ENCODE assay signal across 13 cellular contexts in genomic region chr2:134446431-134447091, GRCh38.
DNase-seq lines count a peak whose midpoint lies in the region; ATAC-seq and TF ChIP-seq lines count a peak whose summit lies in the region.
"Had no signal": no experiment of that assay in that cellular context is flagged by ENCODE, and none has a peak within 500 bp of the region (broad histone marks: within the 10 kb centered on the region; RNA-seq: fewer than 3 reads in every experiment).

No MANE protein-coding gene starts in this region.

- TF ChIP-seq POLR2A in heart left ventricle (IDR thresholded peaks at IDR 0.05): no peak

- DNase-seq in right cardiac atrium (no peak), heart left ventricle (no peak), SJCRH30 (peak; percentile 50 to 66), foreskin fibroblast (peak; percentile 59 to 78), NCI-H510A treated with DMSO at 0.1 percent for 48 hours (lab: John Stamatoyannopoulos, UW) (no peak), NCI-H526 (lab: John Stamatoyannopoulos, UW) (no peak)
- no peak for DNase-seq in stimulated activated naive B cell treated with anti-CD40 and anti-IgM and Interleukin-4, amounts not matched to agents 10 μg/mL and 1 μg/mL and 100 μg/mL, for 72 hours
- DNase-seq: activated CD4-positive, CD25-positive, alpha-beta regulatory T cell; NCI-H1105; RPMI8226; trophoblast cell had no signal

- no peak for ATAC-seq in right cardiac atrium
- ATAC-seq in heart left ventricle: no peak
- no peak for ATAC-seq in stimulated activated naive B cell treated with anti-CD40 and anti-IgM and Interleukin-4, amounts not matched to agents 10 μg/mL and 1 μg/mL and 100 μg/mL, for 72 hours (replicated peaks)
- no peak for ATAC-seq in HG03469 (IDR thresholded peaks at IDR 0.05; ENCODE audit: unreplicated experiment)

- H3K9me3 ChIP-seq in right cardiac atrium (ENCODE audit: control insufficient read depth, low read length) (no peaks in the 10 kb centered on the region), heart left ventricle (no peaks in the 10 kb centered on the region), SJCRH30 (replicated peaks) (no peaks in the 10 kb centered on the region)

- H3K4me1 Mint-ChIP-seq in stimulated activated naive B cell treated with anti-CD40 and anti-IgM and Interleukin-4, amounts not matched to agents 10 μg/mL and 1 μg/mL and 100 μg/mL, for 72 hours: peaks cover 5% of the 10 kb centered on the region in 2 donors

- H3K27me3 ChIP-seq in right cardiac atrium (ENCODE audit: control insufficient read depth, insufficient read depth): no peaks in the 10 kb centered on the region
- H3K27me3 ChIP-seq in heart left ventricle: no peaks in the 10 kb centered on the region
- no peaks in the 10 kb centered on the region for H3K27me3 ChIP-seq in SJCRH30

- 69% methylated on average over 9 of the region's 9 CpGs for WGBS in right cardiac atrium
- WGBS in heart left ventricle, 4 donors: 75 to 83% (median 81%) methylated on average over 8 to 9 of the region's 9 CpGs

- H3K27ac ChIP-seq in right cardiac atrium (ENCODE audit: low read length) (peak overlapping the region; percentile 12), heart left ventricle (peak overlapping the region in 1 of 12 donors; percentile 9), SJCRH30 (peak overlapping the region; percentile 8)

- peak overlapping the region; percentile 39 for H3K27ac Mint-ChIP-seq in stimulated activated naive B cell treated with anti-CD40 and anti-IgM and Interleukin-4, amounts not matched to agents 10 μg/mL and 1 μg/mL and 100 μg/mL, for 72 hours
- H3K27ac Mint-ChIP-seq: activated T-helper 2 cell treated with anti-CD3 and anti-CD28 coated beads, Interferon-gamma antibody, Interleukin-2, Interleukin-4, amounts not matched to agents 10 μg/mL and 5 μg/mL and 100 μg/mL, durations not matched to agents 14 hours and 24 hours and 36 hours had no signal

- TF ChIP-seq CTCF in heart left ventricle (IDR thresholded peaks at IDR 0.05): no peak
- no peak for TF ChIP-seq CTCF in foreskin fibroblast (IDR thresholded peaks at IDR 0.05; ENCODE audit: low read depth, low read length)

- intact Hi-C loops in right cardiac atrium (cut with DNase I): loop anchor here in 1 of 4 donors (10.0 kb wide), 1 partner anchor 72 kb away; no protein-coding TSS in a partner anchor
- intact Hi-C loops in heart left ventricle (cut with DNase I): loop anchor here in 4 of 10 donors (5.0 to 10.0 kb wide), 4 partner anchors 69 to 562 kb away; no protein-coding TSS in a partner anchor

- H3K36me3 Mint-ChIP-seq in stimulated activated naive B cell treated with anti-CD40 and anti-IgM and Interleukin-4, amounts not matched to agents 10 μg/mL and 1 μg/mL and 100 μg/mL, for 72 hours: peaks cover 9 to 44% of the 10 kb centered on the region in 2 donors

- no peak overlapping the region for H3K4me3 Mint-ChIP-seq in stimulated activated naive B cell treated with anti-CD40 and anti-IgM and Interleukin-4, amounts not matched to agents 10 μg/mL and 1 μg/mL and 100 μg/mL, for 72 hours

- H3K36me3 ChIP-seq in heart left ventricle (peaks cover 0 to 58% (median 34%) of the 10 kb centered on the region in 9 donors), SJCRH30 (peaks cover 13% of the 10 kb centered on the region; the same call in 1 of the 2 replicates)

- no peaks in the 10 kb centered on the region for H3K27me3 Mint-ChIP-seq in stimulated activated naive B cell treated with anti-CD40 and anti-IgM and Interleukin-4, amounts not matched to agents 10 μg/mL and 1 μg/mL and 100 μg/mL, for 72 hours

- H3K4me3 ChIP-seq in right cardiac atrium (ENCODE audit: low read length): no peak overlapping the region
- no peak overlapping the region for H3K4me3 ChIP-seq in heart left ventricle
- H3K4me3 ChIP-seq in SJCRH30: no peak overlapping the region
- H3K4me3 ChIP-seq in foreskin fibroblast (ENCODE audit: low read depth in 1 of 2, low read length in 2 of 2): no peak overlapping the region

- H3K4me1 ChIP-seq in right cardiac atrium (ENCODE audit: control insufficient read depth, insufficient read depth, low read length) (peaks cover 8% of the 10 kb centered on the region), heart left ventricle (peaks cover 0 to 23% (median 7%) of the 10 kb centered on the region in 12 donors), SJCRH30 (peaks cover 21% of the 10 kb centered on the region)

- no peaks in the 10 kb centered on the region for H3K9me3 Mint-ChIP-seq in stimulated activated naive B cell treated with anti-CD40 and anti-IgM and Interleukin-4, amounts not matched to agents 10 μg/mL and 1 μg/mL and 100 μg/mL, for 72 hours
- H3K9me3 Mint-ChIP-seq: activated T-helper 2 cell treated with anti-CD3 and anti-CD28 coated beads, Interferon-gamma antibody, Interleukin-2, Interleukin-4, amounts not matched to agents 10 μg/mL and 5 μg/mL and 100 μg/mL, durations not matched to agents 14 hours and 24 hours and 36 hours had no signal

Comparison
In these comparisons a context has a peak if more than half of its experiments do, and no peak if none do; other contexts are left out.
1. DNase-seq: peak in SJCRH30 (2 of 2) and foreskin fibroblast (2 of 2); none in right cardiac atrium (0 of 3), heart left ventricle (0 of 5), stimulated activated naive B cell treated with anti-CD40 and anti-IgM and Interleukin-4, amounts not matched to agents 10 μg/mL and 1 μg/mL and 100 μg/mL, for 72 hours (single experiment), NCI-H510A treated with DMSO at 0.1 percent for 48 hours (single experiment) and NCI-H526 (0 of 2).